8 cellular contexts compared by ENCODE assay signal in genomic region chr10:70106958-70107791, GRCh38. TPM values are rescaled to one million over a fixed set of nuclear protein-coding genes. Genes with fewer than 3 reads are reported as not detected.
DNase-seq lines count a peak whose midpoint lies in the region; ATAC-seq and TF ChIP-seq lines count a peak whose summit lies in the region.

No MANE protein-coding gene starts in this region.

- no peak for TF ChIP-seq POLR2A in vagina (IDR thresholded peaks at IDR 0.05)

- H3K9ac ChIP-seq in BLaER1 treated with 17β-estradiol and CSF1 and Interleukin-3, amounts not matched to agents 10 nM and 100 nM: no peak overlapping the region
- no peak overlapping the region for H3K9ac ChIP-seq in PC-3 (ENCODE audit: low read length)

- H3K36me3 ChIP-seq in BLaER1 treated with 17β-estradiol and CSF1 and Interleukin-3, amounts not matched to agents 10 nM and 100 nM: peaks cover 31 to 87% (median 63%) of the 10 kb centered on the region in 11 experiments
- H3K36me3 ChIP-seq in PC-3 (ENCODE audit: low read depth, low read length) (peaks cover 9% of the 10 kb centered on the region; the same call in 1 of the 2 replicates), vagina (peaks cover 0 to 14% of the 10 kb centered on the region in 2 donors)

- intact Hi-C loops in PC-3 (cut with micrococcal nuclease): no loop called here
- intact Hi-C loops in vagina (cut with DNase I): no loop called here

- no peaks in the 10 kb centered on the region for H3K79me2 ChIP-seq in PC-3 (ENCODE audit: low read length)

- no peaks in the 10 kb centered on the region for H3K9me2 ChIP-seq in PC-3 (replicated peaks; ENCODE audit: low read length)

- no TSS peak for BruUV-seq in PC-3 (replicated peaks; lab: Mats Ljungman, UMichigan)

- ATAC-seq in GM19468 (IDR thresholded peaks at IDR 0.05; ENCODE audit: extremely low read depth, unreplicated experiment): peak; percentile 19
- ATAC-seq in PC-3: peak; percentile 32; the same call in 1 of the 2 replicates
- no peak for ATAC-seq in GM21717 (IDR thresholded peaks at IDR 0.05; ENCODE audit: unreplicated experiment)
- ATAC-seq in GM21381 (IDR thresholded peaks at IDR 0.05; ENCODE audit: unreplicated experiment): no peak

- POLR2A ChIA-PET in PC-3 (lab: Charles Lee; ENCODE audit: unreplicated experiment): no interaction called here

- TF ChIP-seq CTCF in PC-3 (conservative IDR thresholded peaks at IDR 0.05; ENCODE audit: low read depth, low read length): peak; percentile 91
- peak in 1 of 3 experiments; percentile 18 for TF ChIP-seq CTCF in vagina (IDR thresholded peaks at IDR 0.05)

- H2AFZ ChIP-seq in PC-3 (ENCODE audit: low read length): no peak overlapping the region

- no peaks in the 10 kb centered on the region for H3F3A ChIP-seq in PC-3 (ENCODE audit: low read length, unreplicated experiment)

- H3K9me3 ChIP-seq in BLaER1 treated with 17β-estradiol and CSF1 and Interleukin-3, amounts not matched to agents 10 nM and 100 nM (replicated peaks in 1 of 11): no peaks in the 10 kb centered on the region
- H3K9me3 ChIP-seq in PC-3 (ENCODE audit: low read length) (no peaks in the 10 kb centered on the region), vagina (no peaks in the 10 kb centered on the region)

- H3K4me2 ChIP-seq in BLaER1 treated with 17β-estradiol and CSF1 and Interleukin-3, amounts not matched to agents 10 nM and 100 nM: peak overlapping the region in 10 of 11 experiments; percentile 9 to 68 (median 52); a peak in 19 of 22 replicates
- H3K4me2 ChIP-seq in PC-3 (ENCODE audit: low read length): no peak overlapping the region

- peaks cover 10 to 32% (median 20%) of the 10 kb centered on the region in 10 experiments; a peak in 19 of 20 replicates for H3K4me1 ChIP-seq in BLaER1 treated with 17β-estradiol and CSF1 and Interleukin-3, amounts not matched to agents 10 nM and 100 nM
- H3K4me1 ChIP-seq in PC-3 (ENCODE audit: insufficient read depth, low read length): no peaks in the 10 kb centered on the region
- H3K4me1 ChIP-seq in vagina: no peaks in the 10 kb centered on the region

- H3K4me3 ChIP-seq in BLaER1 treated with 17β-estradiol and CSF1 and Interleukin-3, amounts not matched to agents 10 nM and 100 nM: no peak overlapping the region
- H3K4me3 ChIP-seq in PC-3 (ENCODE audit: low read length) (no peak overlapping the region), vagina (no peak overlapping the region)

- DNase-seq in PC-3 (peak; percentile 25), iPS DF 4.7 (ENCODE audit: extremely low read depth, low spot score) (peak; percentile 46), vagina (ENCODE audit: extremely low spot score in 2 of 2) (no peak), HuH-7.5 (ENCODE audit: low spot score) (no peak)

- CTCF ChIA-PET in PC-3 (lab: Charles Lee): no interaction called here

- peak overlapping the region in 5 of 11 experiments; percentile 1 to 32 (median 23); a peak in 9 of 22 replicates for H3K27ac ChIP-seq in BLaER1 treated with 17β-estradiol and CSF1 and Interleukin-3, amounts not matched to agents 10 nM and 100 nM
- H3K27ac ChIP-seq in PC-3 (ENCODE audit: low read length) (no peak overlapping the region), vagina (no peak overlapping the region)

- peaks cover 0 to 14% (median 0%) of the 10 kb centered on the region in 11 experiments; a peak in 1 of 22 replicates for H4K20me1 ChIP-seq in BLaER1 treated with 17β-estradiol and CSF1 and Interleukin-3, amounts not matched to agents 10 nM and 100 nM
- no peaks in the 10 kb centered on the region for H4K20me1 ChIP-seq in PC-3 (ENCODE audit: low read length)

- H3K27me3 ChIP-seq in BLaER1 treated with 17β-estradiol and CSF1 and Interleukin-3, amounts not matched to agents 10 nM and 100 nM: no peaks in the 10 kb centered on the region
- H3K27me3 ChIP-seq in PC-3 (ENCODE audit: low read length): no peaks in the 10 kb centered on the region
- H3K27me3 ChIP-seq in vagina: no peaks in the 10 kb centered on the region

RNA-seq across cellular contexts. Expression of gene AIFM2, which starts 25.4 kb away (rescaled TPM):
- total RNA-seq in PC-3 (2014; rRNA removed) (29.2 and 39.0 TPM in 2 replicates), vagina (10.6 TPM)

RNA-seq across cellular contexts. Expression of gene TYSND1, which starts 39.3 kb away (rescaled TPM):
- total RNA-seq in PC-3 (2014; rRNA removed) (78.2 and 87.3 TPM in 2 replicates), vagina (15.7 TPM)

RNA-seq across cellular contexts. Expression of gene MACROH2A2, which starts 54.5 kb away (rescaled TPM):
- total RNA-seq in PC-3 (2014; rRNA removed): 86.7 and 103 TPM in 2 replicates
- total RNA-seq in vagina: 15.5 TPM

Comparison
In these comparisons a context has a peak if more than half of its experiments do, and no peak if none do; other contexts are left out.
1. ATAC-seq: peak in GM19468 (single experiment) and PC-3 (single experiment); none in GM21717 (single experiment) and GM21381 (single experiment).
2. DNase-seq: peak in PC-3 (single experiment) and iPS DF 4.7 (single experiment); none in vagina (0 of 2) and HuH-7.5 (single experiment).